ENCODE assay signal across 1 cellular context in the genomic region with DNA sequence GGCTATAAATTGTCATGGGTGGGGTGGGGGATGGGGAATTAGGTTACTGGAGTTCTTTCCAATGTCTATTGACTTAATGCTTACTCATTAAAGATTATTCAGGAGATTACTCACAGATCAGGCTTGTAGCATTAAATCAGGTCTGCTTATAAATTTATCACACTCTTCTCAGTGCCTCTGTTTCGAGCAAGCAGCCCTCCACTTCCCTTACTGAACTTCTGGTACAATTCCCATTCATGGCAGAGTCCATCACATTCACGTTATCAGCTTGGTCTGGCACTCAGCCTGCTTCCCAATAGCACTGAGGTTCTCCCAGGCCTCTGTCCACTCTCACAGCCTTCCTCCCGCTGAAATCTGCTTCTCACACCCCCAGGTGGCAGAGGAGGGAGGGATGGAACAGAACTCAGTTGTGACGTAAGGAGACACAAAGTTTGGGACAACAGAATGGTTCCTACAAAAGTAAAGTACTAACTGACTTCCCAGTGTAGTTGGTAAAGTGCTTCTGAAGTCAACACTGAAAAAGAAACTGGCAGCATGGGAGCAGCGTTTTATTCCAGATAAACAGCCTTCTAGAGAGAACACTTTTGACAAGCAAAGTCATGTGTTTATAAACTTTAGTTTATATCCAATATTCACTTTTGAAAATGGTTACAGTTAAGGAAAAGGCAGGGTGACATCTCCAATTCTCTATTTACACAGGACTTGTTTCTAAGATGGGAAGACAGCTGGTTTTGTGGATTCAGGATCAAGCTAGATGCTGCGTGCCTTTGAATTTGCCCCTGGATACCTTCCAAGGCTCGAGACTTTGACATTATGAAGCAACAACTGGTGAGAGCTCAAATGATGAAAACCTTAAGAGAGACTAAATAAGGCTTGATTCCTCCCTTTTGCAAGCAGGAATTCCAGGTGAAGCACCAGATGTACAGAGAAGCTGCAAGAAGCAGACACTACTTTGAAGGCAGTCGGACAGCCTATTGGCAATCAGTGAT.
TF ChIP-seq lines count a peak whose summit lies in the region.

No MANE protein-coding gene starts in this region.

TF ChIP-seq in GM23338, 12 proteins besides CTCF, POLR2A, EP300 and RAD21 (continued from another document):
- TF ChIP-seq EZH2phosphoT487 (IDR thresholded peaks at IDR 0.05; ENCODE audit: unreplicated experiment) (no peak), JUNB (IDR thresholded peaks at IDR 0.05; ENCODE audit: unreplicated experiment) (no peak), STAT1 (IDR thresholded peaks at IDR 0.05; ENCODE audit: unreplicated experiment) (no peak), NANOG (IDR thresholded peaks at IDR 0.05; ENCODE audit: borderline replicate concordance) (no peak), EZH2 (IDR thresholded peaks at IDR 0.05; ENCODE audit: low read depth, unreplicated experiment) (no peak)
- TF ChIP-seq, protein P1, sequence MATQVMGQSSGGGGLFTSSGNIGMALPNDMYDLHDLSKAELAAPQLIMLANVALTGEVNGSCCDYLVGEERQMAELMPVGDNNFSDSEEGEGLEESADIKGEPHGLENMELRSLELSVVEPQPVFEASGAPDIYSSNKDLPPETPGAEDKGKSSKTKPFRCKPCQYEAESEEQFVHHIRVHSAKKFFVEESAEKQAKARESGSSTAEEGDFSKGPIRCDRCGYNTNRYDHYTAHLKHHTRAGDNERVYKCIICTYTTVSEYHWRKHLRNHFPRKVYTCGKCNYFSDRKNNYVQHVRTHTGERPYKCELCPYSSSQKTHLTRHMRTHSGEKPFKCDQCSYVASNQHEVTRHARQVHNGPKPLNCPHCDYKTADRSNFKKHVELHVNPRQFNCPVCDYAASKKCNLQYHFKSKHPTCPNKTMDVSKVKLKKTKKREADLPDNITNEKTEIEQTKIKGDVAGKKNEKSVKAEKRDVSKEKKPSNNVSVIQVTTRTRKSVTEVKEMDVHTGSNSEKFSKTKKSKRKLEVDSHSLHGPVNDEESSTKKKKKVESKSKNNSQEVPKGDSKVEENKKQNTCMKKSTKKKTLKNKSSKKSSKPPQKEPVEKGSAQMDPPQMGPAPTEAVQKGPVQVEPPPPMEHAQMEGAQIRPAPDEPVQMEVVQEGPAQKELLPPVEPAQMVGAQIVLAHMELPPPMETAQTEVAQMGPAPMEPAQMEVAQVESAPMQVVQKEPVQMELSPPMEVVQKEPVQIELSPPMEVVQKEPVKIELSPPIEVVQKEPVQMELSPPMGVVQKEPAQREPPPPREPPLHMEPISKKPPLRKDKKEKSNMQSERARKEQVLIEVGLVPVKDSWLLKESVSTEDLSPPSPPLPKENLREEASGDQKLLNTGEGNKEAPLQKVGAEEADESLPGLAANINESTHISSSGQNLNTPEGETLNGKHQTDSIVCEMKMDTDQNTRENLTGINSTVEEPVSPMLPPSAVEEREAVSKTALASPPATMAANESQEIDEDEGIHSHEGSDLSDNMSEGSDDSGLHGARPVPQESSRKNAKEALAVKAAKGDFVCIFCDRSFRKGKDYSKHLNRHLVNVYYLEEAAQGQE (IDR thresholded peaks at IDR 0.05; ENCODE audit: unreplicated experiment): no peak
